Comparison of ENCODE assay signal across 9 cellular contexts in genomic region chr22:37218771-37219411, GRCh38. TPM values are rescaled to one million over a fixed set of nuclear protein-coding genes. Genes with fewer than 3 reads are reported as not detected.
DNase-seq lines count a peak whose midpoint lies in the region; ATAC-seq and TF ChIP-seq lines count a peak whose summit lies in the region.
"Had no signal": no experiment of that assay in that cellular context is flagged by ENCODE, and none has a peak within 500 bp of the region (broad histone marks: within the 10 kb centered on the region; RNA-seq: fewer than 3 reads in every experiment).

No MANE protein-coding gene starts in this region.

- no peak overlapping the region for H3K27ac ChIP-seq in GM23248
- no peak overlapping the region for H3K27ac ChIP-seq in PC-9
- H3K27ac ChIP-seq: thoracic aorta had no signal

- H3K36me3 ChIP-seq in GM23248 (ENCODE audit: low read depth): no peaks in the 10 kb centered on the region
- no peaks in the 10 kb centered on the region for H3K36me3 ChIP-seq in PC-9 (ENCODE audit: low read depth)
- H3K36me3 ChIP-seq: thoracic aorta had no signal

- CTCF ChIA-PET in PC-9 (lab: Charles Lee): no interaction called here

- H4K20me1 ChIP-seq in GM23248 (ENCODE audit: insufficient read depth) (no peaks in the 10 kb centered on the region), PC-9 (ENCODE audit: insufficient read depth) (no peaks in the 10 kb centered on the region)

- no TSS peak for BruUV-seq in PC-9 (replicated peaks; lab: Mats Ljungman, UMichigan)

- no peak overlapping the region for H2AFZ ChIP-seq in GM23248
- no peak overlapping the region for H2AFZ ChIP-seq in PC-9

- in situ Hi-C loops in GM23248 (cut with MboI): no loop called here

- DNase-seq in GM19238 (ENCODE audit: insufficient read length, low spot score) (peak; percentile 81), NCI-H1417 treated with DMSO at 0.1 percent for 48 hours (lab: John Stamatoyannopoulos, UW) (no peak), GM23248 (no peak), PC-9 (no peak), iPS-NIHi11 (ENCODE audit: low spot score) (no peak)
- DNase-seq in activated CD8-positive, alpha-beta memory T cell treated with anti-CD3 and anti-CD28 coated beads, Interleukin-2, amount 50 U/mL, for 1 hour (ENCODE audit: extremely low read depth): peak; percentile 59
- DNase-seq in stimulated activated CD4-positive, alpha-beta T cell treated with anti-CD3 and anti-CD28 coated beads, Interleukin-4, amount 100 ng/mL, for 1 hour: peak; percentile 71

- peaks cover 11% of the 10 kb centered on the region; the same call in 1 of the 2 replicates for H3K27me3 ChIP-seq in GM23248 (replicated peaks; ENCODE audit: insufficient read depth)
- H3K27me3 ChIP-seq in PC-9 (ENCODE audit: insufficient read depth, low read depth): no peaks in the 10 kb centered on the region

- H3K9me2 ChIP-seq in GM23248 (ENCODE audit: insufficient read depth) (no peaks in the 10 kb centered on the region), PC-9 (ENCODE audit: insufficient read depth) (no peaks in the 10 kb centered on the region)

- H3K79me2 ChIP-seq in GM23248 (ENCODE audit: insufficient read depth): no peaks in the 10 kb centered on the region
- no peaks in the 10 kb centered on the region for H3K79me2 ChIP-seq in PC-9 (ENCODE audit: low read depth)

- H3K9ac ChIP-seq in GM23248: no peak overlapping the region

- H3K4me1 ChIP-seq in GM23248 (ENCODE audit: insufficient read depth) (no peaks in the 10 kb centered on the region), PC-9 (replicated peaks; ENCODE audit: insufficient read depth) (no peaks in the 10 kb centered on the region)

- 24 to 30% methylated on average over 7 of the region's 7 CpGs for WGBS in GM23248 (ENCODE audit: low coverage in 1 of 2, low lambda C conversion rate in 2 of 2, missing lambda C conversion rate in 2 of 2), 2 experiments

- no peak for TF ChIP-seq CTCF in PC-9 (conservative IDR thresholded peaks at IDR 0.05)

- no peaks in the 10 kb centered on the region for H3F3A ChIP-seq in GM23248 (ENCODE audit: insufficient read depth)
- no peaks in the 10 kb centered on the region for H3F3A ChIP-seq in PC-9 (ENCODE audit: insufficient read depth, low read depth)

- H3K9me3 ChIP-seq in GM23248 (ENCODE audit: low read depth): no peaks in the 10 kb centered on the region
- H3K9me3 ChIP-seq in PC-9 (ENCODE audit: insufficient read depth, low read depth): no peaks in the 10 kb centered on the region; the same call in 1 of the 2 replicates
- H3K9me3 ChIP-seq: thoracic aorta had no signal

- H3K4me3 ChIP-seq in GM23248 (no peak overlapping the region), PC-9 (no peak overlapping the region)
- H3K4me3 ChIP-seq: thoracic aorta had no signal

- POLR2A ChIA-PET in PC-9 (lab: Charles Lee; ENCODE audit: unreplicated experiment): no interaction called here

- intact Hi-C loops in PC-9 (cut with micrococcal nuclease; ENCODE audit: unreplicated experiment): no loop called here

- H3K4me2 ChIP-seq in GM23248 (ENCODE audit: unreplicated experiment) (no peak overlapping the region), PC-9 (no peak overlapping the region)

- ATAC-seq in HG03108 (IDR thresholded peaks at IDR 0.05; ENCODE audit: unreplicated experiment): peak; percentile 66

RNA-seq across cellular contexts. Expression of gene SSTR3, which starts 6.6 kb away (rescaled TPM):
- total RNA-seq in GM23248 (2014; rRNA removed; shearing (Covaris generic)): not detected in 2 replicates
- polyA plus RNA-seq in GM23248 (2016; fragmentation: Nextera tagmentation; extraction: Ambion mirVana): not detected in 2 replicates
- not detected in 2 replicates for total RNA-seq in PC-9 (2021)
- total RNA-seq: thoracic aorta had no signal

RNA-seq across cellular contexts. Expression of gene RAC2, which starts 25.2 kb away (rescaled TPM):
- 32.8 and 35.1 TPM in 2 replicates for total RNA-seq in GM23248 (2014; rRNA removed; shearing (Covaris generic))
- 34.9 and 36.3 TPM in 2 replicates for polyA plus RNA-seq in GM23248 (2016; fragmentation: Nextera tagmentation; extraction: Ambion mirVana)
- 79.9 and 90.5 TPM in 2 replicates for total RNA-seq in PC-9 (2021)

RNA-seq across cellular contexts. Expression of gene C1QTNF6, which starts 30.8 kb away (rescaled TPM):
- 3.4 and 4.0 TPM in 2 replicates for total RNA-seq in GM23248 (2014; rRNA removed; shearing (Covaris generic))
- polyA plus RNA-seq in GM23248 (2016; fragmentation: Nextera tagmentation; extraction: Ambion mirVana): 8.9 and 9.8 TPM in 2 replicates
- total RNA-seq in PC-9 (2021): 72.2 and 85.9 TPM in 2 replicates

Comparison
In these comparisons a context has a peak if more than half of its experiments do, and no peak if none do; other contexts are left out.
1. DNase-seq: peak in GM19238 (single experiment), activated CD8-positive, alpha-beta memory T cell treated with anti-CD3 and anti-CD28 coated beads, Interleukin-2, amount 50 U/mL, for 1 hour (single experiment) and stimulated activated CD4-positive, alpha-beta T cell treated with anti-CD3 and anti-CD28 coated beads, Interleukin-4, amount 100 ng/mL, for 1 hour (single experiment); none in NCI-H1417 treated with DMSO at 0.1 percent for 48 hours (single experiment), GM23248 (single experiment), PC-9 (0 of 2) and iPS-NIHi11 (single experiment).
2. RNA of gene C1QTNF6, which starts 30.8 kb away (total RNA-seq): 72.2 to 85.9 TPM in PC-9; 3.4 to 4.0 TPM in GM23248; every median in the first group is over 10 times any median in the second.